1 cellular context compared by ENCODE assay signal in genomic region chr15:40456299-40456712, GRCh38.
TF ChIP-seq lines count a peak whose summit lies in the region.

No MANE protein-coding gene starts in this region.

TF ChIP-seq in GM23338, 12 proteins besides CTCF, POLR2A, EP300 and RAD21 (continued from another document):
- TF ChIP-seq, protein P1, sequence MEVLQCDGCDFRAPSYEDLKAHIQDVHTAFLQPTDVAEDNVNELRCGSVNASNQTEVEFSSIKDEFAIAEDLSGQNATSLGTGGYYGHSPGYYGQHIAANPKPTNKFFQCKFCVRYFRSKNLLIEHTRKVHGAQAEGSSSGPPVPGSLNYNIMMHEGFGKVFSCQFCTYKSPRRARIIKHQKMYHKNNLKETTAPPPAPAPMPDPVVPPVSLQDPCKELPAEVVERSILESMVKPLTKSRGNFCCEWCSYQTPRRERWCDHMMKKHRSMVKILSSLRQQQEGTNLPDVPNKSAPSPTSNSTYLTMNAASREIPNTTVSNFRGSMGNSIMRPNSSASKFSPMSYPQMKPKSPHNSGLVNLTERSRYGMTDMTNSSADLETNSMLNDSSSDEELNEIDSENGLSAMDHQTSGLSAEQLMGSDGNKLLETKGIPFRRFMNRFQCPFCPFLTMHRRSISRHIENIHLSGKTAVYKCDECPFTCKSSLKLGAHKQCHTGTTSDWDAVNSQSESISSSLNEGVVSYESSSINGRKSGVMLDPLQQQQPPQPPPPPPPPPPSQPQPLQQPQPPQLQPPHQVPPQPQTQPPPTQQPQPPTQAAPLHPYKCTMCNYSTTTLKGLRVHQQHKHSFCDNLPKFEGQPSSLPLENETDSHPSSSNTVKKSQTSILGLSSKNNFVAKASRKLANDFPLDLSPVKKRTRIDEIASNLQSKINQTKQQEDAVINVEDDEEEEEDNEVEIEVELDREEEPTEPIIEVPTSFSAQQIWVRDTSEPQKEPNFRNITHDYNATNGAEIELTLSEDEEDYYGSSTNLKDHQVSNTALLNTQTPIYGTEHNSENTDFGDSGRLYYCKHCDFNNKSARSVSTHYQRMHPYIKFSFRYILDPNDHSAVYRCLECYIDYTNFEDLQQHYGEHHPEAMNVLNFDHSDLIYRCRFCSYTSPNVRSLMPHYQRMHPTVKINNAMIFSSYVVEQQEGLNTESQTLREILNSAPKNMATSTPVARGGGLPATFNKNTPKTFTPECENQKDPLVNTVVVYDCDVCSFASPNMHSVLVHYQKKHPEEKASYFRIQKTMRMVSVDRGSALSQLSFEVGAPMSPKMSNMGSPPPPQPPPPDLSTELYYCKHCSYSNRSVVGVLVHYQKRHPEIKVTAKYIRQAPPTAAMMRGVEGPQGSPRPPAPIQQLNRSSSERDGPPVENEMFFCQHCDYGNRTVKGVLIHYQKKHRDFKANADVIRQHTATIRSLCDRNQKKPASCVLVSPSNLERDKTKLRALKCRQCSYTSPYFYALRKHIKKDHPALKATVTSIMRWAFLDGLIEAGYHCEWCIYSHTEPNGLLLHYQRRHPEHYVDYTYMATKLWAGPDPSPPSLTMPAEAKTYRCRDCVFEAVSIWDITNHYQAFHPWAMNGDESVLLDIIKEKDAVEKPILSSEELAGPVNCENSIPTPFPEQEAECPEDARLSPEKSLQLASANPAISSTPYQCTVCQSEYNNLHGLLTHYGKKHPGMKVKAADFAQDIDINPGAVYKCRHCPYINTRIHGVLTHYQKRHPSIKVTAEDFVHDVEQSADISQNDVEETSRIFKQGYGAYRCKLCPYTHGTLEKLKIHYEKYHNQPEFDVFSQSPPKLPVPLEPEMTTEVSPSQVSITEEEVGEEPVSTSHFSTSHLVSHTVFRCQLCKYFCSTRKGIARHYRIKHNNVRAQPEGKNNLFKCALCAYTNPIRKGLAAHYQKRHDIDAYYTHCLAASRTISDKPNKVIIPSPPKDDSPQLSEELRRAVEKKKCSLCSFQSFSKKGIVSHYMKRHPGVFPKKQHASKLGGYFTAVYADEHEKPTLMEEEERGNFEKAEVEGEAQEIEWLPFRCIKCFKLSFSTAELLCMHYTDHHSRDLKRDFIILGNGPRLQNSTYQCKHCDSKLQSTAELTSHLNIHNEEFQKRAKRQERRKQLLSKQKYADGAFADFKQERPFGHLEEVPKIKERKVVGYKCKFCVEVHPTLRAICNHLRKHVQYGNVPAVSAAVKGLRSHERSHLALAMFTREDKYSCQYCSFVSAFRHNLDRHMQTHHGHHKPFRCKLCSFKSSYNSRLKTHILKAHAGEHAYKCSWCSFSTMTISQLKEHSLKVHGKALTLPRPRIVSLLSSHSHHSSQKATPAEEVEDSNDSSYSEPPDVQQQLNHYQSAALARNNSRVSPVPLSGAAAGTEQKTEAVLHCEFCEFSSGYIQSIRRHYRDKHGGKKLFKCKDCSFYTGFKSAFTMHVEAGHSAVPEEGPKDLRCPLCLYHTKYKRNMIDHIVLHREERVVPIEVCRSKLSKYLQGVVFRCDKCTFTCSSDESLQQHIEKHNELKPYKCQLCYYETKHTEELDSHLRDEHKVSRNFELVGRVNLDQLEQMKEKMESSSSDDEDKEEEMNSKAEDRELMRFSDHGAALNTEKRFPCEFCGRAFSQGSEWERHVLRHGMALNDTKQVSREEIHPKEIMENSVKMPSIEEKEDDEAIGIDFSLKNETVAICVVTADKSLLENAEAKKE (CRISPR knock-in tag; IDR thresholded peaks at IDR 0.05) = no peak
- TF ChIP-seq CREB1 (CRISPR knock-in tag; IDR thresholded peaks at IDR 0.05; ENCODE audit: low read depth) (no peak), JUNB (IDR thresholded peaks at IDR 0.05; ENCODE audit: unreplicated experiment) (no peak), ZNF114 (CRISPR knock-in tag; IDR thresholded peaks at IDR 0.05) (no peak)
- TF ChIP-seq, protein P2, sequence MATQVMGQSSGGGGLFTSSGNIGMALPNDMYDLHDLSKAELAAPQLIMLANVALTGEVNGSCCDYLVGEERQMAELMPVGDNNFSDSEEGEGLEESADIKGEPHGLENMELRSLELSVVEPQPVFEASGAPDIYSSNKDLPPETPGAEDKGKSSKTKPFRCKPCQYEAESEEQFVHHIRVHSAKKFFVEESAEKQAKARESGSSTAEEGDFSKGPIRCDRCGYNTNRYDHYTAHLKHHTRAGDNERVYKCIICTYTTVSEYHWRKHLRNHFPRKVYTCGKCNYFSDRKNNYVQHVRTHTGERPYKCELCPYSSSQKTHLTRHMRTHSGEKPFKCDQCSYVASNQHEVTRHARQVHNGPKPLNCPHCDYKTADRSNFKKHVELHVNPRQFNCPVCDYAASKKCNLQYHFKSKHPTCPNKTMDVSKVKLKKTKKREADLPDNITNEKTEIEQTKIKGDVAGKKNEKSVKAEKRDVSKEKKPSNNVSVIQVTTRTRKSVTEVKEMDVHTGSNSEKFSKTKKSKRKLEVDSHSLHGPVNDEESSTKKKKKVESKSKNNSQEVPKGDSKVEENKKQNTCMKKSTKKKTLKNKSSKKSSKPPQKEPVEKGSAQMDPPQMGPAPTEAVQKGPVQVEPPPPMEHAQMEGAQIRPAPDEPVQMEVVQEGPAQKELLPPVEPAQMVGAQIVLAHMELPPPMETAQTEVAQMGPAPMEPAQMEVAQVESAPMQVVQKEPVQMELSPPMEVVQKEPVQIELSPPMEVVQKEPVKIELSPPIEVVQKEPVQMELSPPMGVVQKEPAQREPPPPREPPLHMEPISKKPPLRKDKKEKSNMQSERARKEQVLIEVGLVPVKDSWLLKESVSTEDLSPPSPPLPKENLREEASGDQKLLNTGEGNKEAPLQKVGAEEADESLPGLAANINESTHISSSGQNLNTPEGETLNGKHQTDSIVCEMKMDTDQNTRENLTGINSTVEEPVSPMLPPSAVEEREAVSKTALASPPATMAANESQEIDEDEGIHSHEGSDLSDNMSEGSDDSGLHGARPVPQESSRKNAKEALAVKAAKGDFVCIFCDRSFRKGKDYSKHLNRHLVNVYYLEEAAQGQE (IDR thresholded peaks at IDR 0.05; ENCODE audit: unreplicated experiment) = no peak
